ENCODE assay signal across 11 cellular contexts in genomic region chr10:33304553-33304952, GRCh38.
"Had no signal": no experiment of that assay in that cellular context is flagged by ENCODE, and none has a peak within 500 bp of the region (broad histone marks: within the 10 kb centered on the region; RNA-seq: fewer than 3 reads in every experiment).

No MANE protein-coding gene starts in this region.

- H3K9me3 ChIP-seq: mucosa of descending colon, tibial nerve, vagina had no signal

- H3K4me3 ChIP-seq: hepatocyte, lung, mucosa of descending colon, tibial nerve, vagina had no signal

- H3K36me3 ChIP-seq: tibial nerve, vagina had no signal

- H3K27me3 ChIP-seq: hepatocyte, tibial nerve, vagina had no signal

- H3K36me3 Mint-ChIP-seq: activated naive CD4-positive, alpha-beta T cell treated with anti-CD3 and anti-CD28 coated beads, Interleukin-2, amount 10 ng/mL, durations not matched to agents 7 days and 5 days; natural killer cell treated with Interleukin-12 subunit alpha and Interleukin-12 subunit beta and Interleukin-15 and Interleukin-18, amount 100 ng/mL, for 72 hours had no signal

- H3K27ac ChIP-seq: hepatocyte, vagina had no signal

- ATAC-seq: mucosa of descending colon; natural killer cell treated with Interleukin-12 subunit alpha and Interleukin-12 subunit beta and Interleukin-15 and Interleukin-18, amount 100 ng/mL, for 72 hours had no signal

- H3K27ac Mint-ChIP-seq: activated naive CD4-positive, alpha-beta T cell treated with anti-CD3 and anti-CD28 coated beads, Interleukin-2, amount 10 ng/mL, durations not matched to agents 7 days and 5 days; activated T-helper 2 cell treated with anti-CD3 and anti-CD28 coated beads, Interferon-gamma antibody, Interleukin-2, Interleukin-4, amounts not matched to agents 10 μg/mL and 5 μg/mL and 100 μg/mL, durations not matched to agents 14 hours and 24 hours and 36 hours; natural killer cell treated with Interleukin-12 subunit alpha and Interleukin-12 subunit beta and Interleukin-15 and Interleukin-18, amount 100 ng/mL, for 72 hours had no signal

- H3K4me3 Mint-ChIP-seq: activated naive CD4-positive, alpha-beta T cell treated with anti-CD3 and anti-CD28 coated beads, Interleukin-2, amount 10 ng/mL, durations not matched to agents 7 days and 5 days; natural killer cell treated with Interleukin-12 subunit alpha and Interleukin-12 subunit beta and Interleukin-15 and Interleukin-18, amount 100 ng/mL, for 72 hours had no signal

- DNase-seq: activated CD4-positive, alpha-beta T cell treated with anti-CD3 and anti-CD28 coated beads for 48 hours; activated naive CD4-positive, alpha-beta T cell treated with anti-CD3 and anti-CD28 coated beads, Interleukin-2, amount 10 ng/mL, durations not matched to agents 7 days and 5 days; activated T-cell treated with anti-CD3 and anti-CD28 coated beads for 4 hours; kidney glomerular epithelial cell; mucosa of descending colon had no signal

- H3K9me3 Mint-ChIP-seq: activated naive CD4-positive, alpha-beta T cell treated with anti-CD3 and anti-CD28 coated beads, Interleukin-2, amount 10 ng/mL, durations not matched to agents 7 days and 5 days; activated T-helper 2 cell treated with anti-CD3 and anti-CD28 coated beads, Interferon-gamma antibody, Interleukin-2, Interleukin-4, amounts not matched to agents 10 μg/mL and 5 μg/mL and 100 μg/mL, durations not matched to agents 14 hours and 24 hours and 36 hours; natural killer cell treated with Interleukin-12 subunit alpha and Interleukin-12 subunit beta and Interleukin-15 and Interleukin-18, amount 100 ng/mL, for 72 hours had no signal
